Comparison of ENCODE assay signal across 1 cellular context in the genomic region with DNA sequence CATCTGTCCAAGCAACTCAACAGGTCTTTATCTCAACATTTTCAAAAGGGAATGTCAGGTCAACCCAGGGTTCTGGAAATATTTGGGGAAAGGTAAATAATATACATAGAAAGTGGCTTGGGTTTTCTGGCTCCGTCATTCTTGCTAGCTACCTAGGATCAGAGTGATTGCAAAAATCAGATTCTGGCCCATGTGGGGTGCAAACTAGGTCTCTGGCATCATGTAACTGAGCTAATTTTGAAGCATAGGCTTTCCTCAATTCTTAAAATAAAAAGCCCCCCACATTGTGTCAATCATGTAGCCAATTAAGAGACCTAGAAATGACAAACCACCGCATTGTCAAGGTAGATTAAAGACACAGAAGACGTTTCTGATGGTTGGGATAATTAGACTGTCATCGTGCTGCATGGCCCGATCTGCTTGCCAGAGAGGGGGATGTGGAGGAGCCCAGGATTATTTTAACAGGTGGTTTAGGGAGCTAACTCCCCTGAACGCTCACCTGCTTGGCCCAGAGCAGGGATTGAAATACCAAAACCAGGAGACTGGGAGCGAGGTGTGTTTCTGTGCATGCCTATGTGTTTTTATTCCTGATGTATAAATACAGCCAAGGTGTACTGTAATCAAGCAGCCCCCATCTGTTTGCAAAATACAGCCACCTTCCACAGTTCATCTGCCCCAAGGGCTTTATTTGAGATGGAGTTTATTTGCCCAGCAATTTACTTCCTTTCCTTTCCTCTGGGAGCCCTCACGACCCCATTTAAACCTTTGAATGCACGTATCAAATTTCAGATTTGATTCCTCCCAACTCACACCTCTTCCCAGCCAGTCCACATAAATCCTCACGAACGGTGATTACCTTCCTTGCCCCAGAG.
TF ChIP-seq lines count a peak whose summit lies in the region.

No MANE protein-coding gene starts in this region.

TF ChIP-seq in HEK293, 187 proteins besides CTCF, POLR2A, EP300 and RAD21 (continued from another document):
- TF ChIP-seq, protein P1, sequence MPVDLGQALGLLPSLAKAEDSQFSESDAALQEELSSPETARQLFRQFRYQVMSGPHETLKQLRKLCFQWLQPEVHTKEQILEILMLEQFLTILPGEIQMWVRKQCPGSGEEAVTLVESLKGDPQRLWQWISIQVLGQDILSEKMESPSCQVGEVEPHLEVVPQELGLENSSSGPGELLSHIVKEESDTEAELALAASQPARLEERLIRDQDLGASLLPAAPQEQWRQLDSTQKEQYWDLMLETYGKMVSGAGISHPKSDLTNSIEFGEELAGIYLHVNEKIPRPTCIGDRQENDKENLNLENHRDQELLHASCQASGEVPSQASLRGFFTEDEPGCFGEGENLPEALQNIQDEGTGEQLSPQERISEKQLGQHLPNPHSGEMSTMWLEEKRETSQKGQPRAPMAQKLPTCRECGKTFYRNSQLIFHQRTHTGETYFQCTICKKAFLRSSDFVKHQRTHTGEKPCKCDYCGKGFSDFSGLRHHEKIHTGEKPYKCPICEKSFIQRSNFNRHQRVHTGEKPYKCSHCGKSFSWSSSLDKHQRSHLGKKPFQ (tag by site-specific recombination; IDR thresholded peaks at IDR 0.05): peak; percentile 93
- TF ChIP-seq OSR2 (tag by site-specific recombination; IDR thresholded peaks at IDR 0.05): peak; percentile 48; the same call in 1 of the 2 replicates
- TF ChIP-seq, protein P2, sequence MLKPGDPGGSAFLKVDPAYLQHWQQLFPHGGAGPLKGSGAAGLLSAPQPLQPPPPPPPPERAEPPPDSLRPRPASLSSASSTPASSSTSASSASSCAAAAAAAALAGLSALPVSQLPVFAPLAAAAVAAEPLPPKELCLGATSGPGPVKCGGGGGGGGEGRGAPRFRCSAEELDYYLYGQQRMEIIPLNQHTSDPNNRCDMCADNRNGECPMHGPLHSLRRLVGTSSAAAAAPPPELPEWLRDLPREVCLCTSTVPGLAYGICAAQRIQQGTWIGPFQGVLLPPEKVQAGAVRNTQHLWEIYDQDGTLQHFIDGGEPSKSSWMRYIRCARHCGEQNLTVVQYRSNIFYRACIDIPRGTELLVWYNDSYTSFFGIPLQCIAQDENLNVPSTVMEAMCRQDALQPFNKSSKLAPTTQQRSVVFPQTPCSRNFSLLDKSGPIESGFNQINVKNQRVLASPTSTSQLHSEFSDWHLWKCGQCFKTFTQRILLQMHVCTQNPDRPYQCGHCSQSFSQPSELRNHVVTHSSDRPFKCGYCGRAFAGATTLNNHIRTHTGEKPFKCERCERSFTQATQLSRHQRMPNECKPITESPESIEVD (tag by site-specific recombination; IDR thresholded peaks at IDR 0.05): peak; percentile 40
